8 cellular contexts compared by ENCODE assay signal in the genomic region with DNA sequence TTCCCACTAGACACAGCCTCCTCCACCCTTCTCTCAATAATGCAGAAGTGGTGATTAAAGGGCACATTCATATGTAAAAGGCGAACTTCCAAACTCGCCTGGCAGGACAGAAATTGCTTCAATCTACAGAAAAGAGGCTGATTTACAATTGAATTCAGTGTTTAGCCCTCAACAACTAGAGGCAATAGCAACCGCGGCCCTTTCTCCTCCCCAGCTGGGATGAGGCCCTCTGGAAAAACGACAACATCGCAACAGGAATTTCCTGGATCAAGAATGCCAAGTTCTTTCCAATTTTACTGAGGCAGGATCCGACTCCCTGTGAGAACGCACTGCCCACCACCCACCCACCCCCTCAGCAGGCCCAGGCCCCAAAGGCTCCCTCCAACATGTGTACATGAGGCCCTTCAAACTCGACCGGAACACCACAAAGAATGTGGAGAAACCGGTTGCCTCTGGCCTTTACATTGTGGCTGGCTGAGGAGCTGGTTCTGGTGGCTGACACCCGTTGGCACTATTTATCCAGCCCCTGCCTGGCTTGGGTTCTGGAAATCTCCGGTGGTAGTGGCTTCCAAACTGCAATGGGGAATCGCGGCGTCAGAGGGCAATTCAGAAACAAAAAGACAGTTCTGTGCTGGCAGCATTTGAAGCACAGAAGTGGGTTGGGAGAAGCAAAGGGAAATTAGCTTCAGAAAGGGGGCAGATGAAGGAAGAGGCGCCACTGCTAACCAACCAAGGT. TPM values are rescaled to one million over a fixed set of nuclear protein-coding genes. Genes with fewer than 3 reads are reported as not detected.
A peak's percentile ranks its signal among the peaks of the same experiment; 100 is the strongest.
DNase-seq lines count a peak whose midpoint lies in the region; ATAC-seq, FAIRE-seq and TF ChIP-seq lines count a peak whose summit lies in the region.

No MANE protein-coding gene starts in this region.

- H3K36me3 ChIP-seq in heart left ventricle (no peaks in the 10 kb centered on the region), ovary (no peaks in the 10 kb centered on the region), BE2C (peaks cover 28% of the 10 kb centered on the region)

- peak overlapping the region; percentile 95 to 100 (median 98) for H3K27ac ChIP-seq in heart left ventricle
- peak overlapping the region; percentile 94 to 95 for H3K27ac ChIP-seq in ovary

- H3K27me3 Mint-ChIP-seq in activated naive CD8-positive, alpha-beta T cell treated with anti-CD3 and anti-CD28 coated beads, Interleukin-2, amount 10 ng/mL, durations not matched to agents 7 days and 5 days: no peaks in the 10 kb centered on the region

- POLR2A ChIA-PET in activated naive CD8-positive, alpha-beta T cell treated with anti-CD3 and anti-CD28 coated beads, Interleukin-2, amount 10 ng/mL, durations not matched to agents 7 days and 5 days (lab: Charles Lee): interaction anchor here (1.0 kb wide), 1 partner anchor 37 kb away, joined by 3 read pairs; the partner anchor contains the start of gene ZMYND8

- intact Hi-C loops in heart left ventricle (cut with DNase I): loop anchor here in 7 of 10 donors (1.0 to 5.0 kb wide), 7 partner anchors 33 to 47 kb away; no protein-coding TSS in a partner anchor
- intact Hi-C loops in ovary (cut with DNase I): loop anchor here (2.0 to 5.0 kb wide), 4 partner anchors 33 to 41 kb away; partner anchors contain the start of gene ZMYND8 (in 1 of the 4)

- H3K9me3 ChIP-seq in heart left ventricle (no peaks in the 10 kb centered on the region), ovary (no peaks in the 10 kb centered on the region), BE2C (no peaks in the 10 kb centered on the region)

- H3K4me3 ChIP-seq in AG10803 (ENCODE audit: low read length) (peak overlapping the region; percentile 43; the same call in 1 of the 2 replicates), heart left ventricle (peak overlapping the region in 7 of 12 donors; percentile 1 to 43 (median 21)), ovary (no peak overlapping the region), BE2C (ENCODE audit: low read depth, low read length) (no peak overlapping the region)

- no peak for TF ChIP-seq EP300 in ovary (IDR thresholded peaks at IDR 0.05)

- ATAC-seq in activated naive CD8-positive, alpha-beta T cell treated with anti-CD3 and anti-CD28 coated beads, Interleukin-2, amount 10 ng/mL, durations not matched to agents 7 days and 5 days (ENCODE audit: low read depth): no peak
- ATAC-seq in heart left ventricle (peak in 2 of 4 donors; percentile 1 to 7), HG03342 (IDR thresholded peaks at IDR 0.05; ENCODE audit: unreplicated experiment) (no peak)

- no peaks in the 10 kb centered on the region for H3K9me3 Mint-ChIP-seq in activated naive CD8-positive, alpha-beta T cell treated with anti-CD3 and anti-CD28 coated beads, Interleukin-2, amount 10 ng/mL, durations not matched to agents 7 days and 5 days

- DNase-seq in AG10803 (ENCODE audit: low read depth) (peak; percentile 90), HT-29 (ENCODE audit: low spot score) (peak; percentile 100), heart left ventricle (peak in 3 of 5 donors; percentile 35 to 60 (median 57)), ovary (peak; percentile 52 to 70 (median 58)), BE2C (no peak), urothelium cell line (ENCODE audit: low spot score) (no peak)
- no peak for DNase-seq in activated naive CD8-positive, alpha-beta T cell treated with anti-CD3 and anti-CD28 coated beads, Interleukin-2, amount 10 ng/mL, durations not matched to agents 7 days and 5 days

- H3K27me3 ChIP-seq in heart left ventricle: no peaks in the 10 kb centered on the region
- H3K27me3 ChIP-seq in ovary: no peaks in the 10 kb centered on the region
- no peaks in the 10 kb centered on the region for H3K27me3 ChIP-seq in BE2C

- peaks cover 54% of the 10 kb centered on the region for H3K4me1 Mint-ChIP-seq in activated naive CD8-positive, alpha-beta T cell treated with anti-CD3 and anti-CD28 coated beads, Interleukin-2, amount 10 ng/mL, durations not matched to agents 7 days and 5 days

- H3K4me3 Mint-ChIP-seq in activated naive CD8-positive, alpha-beta T cell treated with anti-CD3 and anti-CD28 coated beads, Interleukin-2, amount 10 ng/mL, durations not matched to agents 7 days and 5 days: peak overlapping the region; percentile 72

- no peak for TF ChIP-seq POLR2A in heart left ventricle (IDR thresholded peaks at IDR 0.05)
- no peak for TF ChIP-seq POLR2A in ovary (IDR thresholded peaks at IDR 0.05)

- H3K36me3 Mint-ChIP-seq in activated naive CD8-positive, alpha-beta T cell treated with anti-CD3 and anti-CD28 coated beads, Interleukin-2, amount 10 ng/mL, durations not matched to agents 7 days and 5 days: peaks cover 10% of the 10 kb centered on the region

- H3K4me1 ChIP-seq in heart left ventricle: peaks cover 13 to 97% (median 68%) of the 10 kb centered on the region in 12 donors
- peaks cover 37% of the 10 kb centered on the region for H3K4me1 ChIP-seq in ovary (ENCODE audit: insufficient read depth)
- peaks cover 16% of the 10 kb centered on the region for H3K4me1 ChIP-seq in BE2C

- no peak for FAIRE-seq in urothelium cell line (lab: Jason Lieb, UNC)

- H3K27ac Mint-ChIP-seq in activated naive CD8-positive, alpha-beta T cell treated with anti-CD3 and anti-CD28 coated beads, Interleukin-2, amount 10 ng/mL, durations not matched to agents 7 days and 5 days: peak overlapping the region; percentile 81

- TF ChIP-seq CTCF in AG10803 (conservative IDR thresholded peaks at IDR 0.05; ENCODE audit: low read length) (no peak), heart left ventricle (IDR thresholded peaks at IDR 0.05) (no peak), ovary (IDR thresholded peaks at IDR 0.05) (no peak), BE2C (IDR thresholded peaks at IDR 0.05; ENCODE audit: low read depth, low read length) (no peak)

- 27 to 38% (median 31%) methylated on average over 16 to 17 of the region's 17 CpGs for WGBS in heart left ventricle, 4 donors
- 17 to 20% (median 17%) methylated on average over 17 of the region's 17 CpGs for WGBS in ovary, 3 donors

RNA-seq across cellular contexts. Expression of gene ZMYND8, which starts 36.8 kb away (rescaled TPM):
- 30.9 and 35.6 TPM in 2 replicates for total RNA-seq in HT-29 (2014; rRNA removed; shearing (Covaris generic))
- 10 to 100 TPM; 51.0 to 51.5 TPM for total RNA-seq in activated naive CD8-positive, alpha-beta T cell treated with anti-CD3 and anti-CD28 coated beads, Interleukin-2, amount 10 ng/mL, durations not matched to agents 7 days and 5 days
- total RNA-seq in heart left ventricle (10 to 100 TPM; 21.7 to 46.4 (median 28.9) TPM), ovary (10 to 100 TPM; 20.3 to 40.7 (median 31.2) TPM)
- polyA plus RNA-seq in heart left ventricle (10 to 100 TPM; 11.3 to 11.9 TPM), ovary (10 to 100 TPM in 1 of 2 donors, 1 to 10 TPM in 1; 8.3 to 23.5 TPM)
- polyA plus RNA-seq in BE2C (2012; ENCODE audit: insufficient read depth, insufficient read length, low read depth): 60.5 TPM

Comparison
In these comparisons a context has a peak if more than half of its experiments do, and no peak if none do; other contexts are left out.
1. DNase-seq: peak in AG10803 (single experiment), HT-29 (single experiment), heart left ventricle (3 of 5) and ovary (5 of 5); none in activated naive CD8-positive, alpha-beta T cell treated with anti-CD3 and anti-CD28 coated beads, Interleukin-2, amount 10 ng/mL, durations not matched to agents 7 days and 5 days (single experiment), BE2C (single experiment) and urothelium cell line (single experiment).
2. H3K4me3 ChIP-seq: peak in AG10803 (single experiment) and heart left ventricle (7 of 12); none in ovary (single experiment) and BE2C (single experiment).